In genomic region chr11:12050470-12050891, GRCh38 we compare ENCODE assay signal across 13 cellular contexts. TPM values are rescaled to one million over a fixed set of nuclear protein-coding genes. Genes with fewer than 3 reads are reported as not detected.
DNase-seq lines count a peak whose midpoint lies in the region; ATAC-seq and TF ChIP-seq lines count a peak whose summit lies in the region.
"Had no signal": no experiment of that assay in that cellular context is flagged by ENCODE, and none has a peak within 500 bp of the region (broad histone marks: within the 10 kb centered on the region; RNA-seq: fewer than 3 reads in every experiment).

No MANE protein-coding gene starts in this region.

- H3K36me3 ChIP-seq in BLaER1 treated with 17β-estradiol and CSF1 and Interleukin-3, amounts not matched to agents 10 nM and 100 nM: no peaks in the 10 kb centered on the region
- H3K36me3 ChIP-seq in psoas muscle (ENCODE audit: insufficient read depth in 1 of 2, low read depth in 1 of 2): no peaks in the 10 kb centered on the region
- H3K36me3 ChIP-seq in effector memory CD4-positive, alpha-beta T cell (ENCODE audit: control insufficient read depth, insufficient read depth, low read length): no peaks in the 10 kb centered on the region
- H3K36me3 ChIP-seq: WERI-Rb-1 had no signal

- no peaks in the 10 kb centered on the region for H3K9me3 ChIP-seq in BLaER1 treated with 17β-estradiol and CSF1 and Interleukin-3, amounts not matched to agents 10 nM and 100 nM (replicated peaks in 1 of 11)
- H3K9me3 ChIP-seq in psoas muscle: no peaks in the 10 kb centered on the region
- H3K9me3 ChIP-seq in effector memory CD4-positive, alpha-beta T cell (ENCODE audit: control insufficient read depth, low read length): no peaks in the 10 kb centered on the region

- no peak overlapping the region for H3K27ac ChIP-seq in BLaER1 treated with 17β-estradiol and CSF1 and Interleukin-3, amounts not matched to agents 10 nM and 100 nM
- peak overlapping the region; percentile 33 to 78 for H3K27ac ChIP-seq in coronary artery
- no peak overlapping the region for H3K27ac ChIP-seq in psoas muscle
- H3K27ac ChIP-seq in effector memory CD4-positive, alpha-beta T cell (ENCODE audit: insufficient read depth, low read length, poor library complexity, severe bottlenecking): no peak overlapping the region
- H3K27ac ChIP-seq: WERI-Rb-1 had no signal

- ATAC-seq in psoas muscle (peak in 3 of 4 donors; percentile 18 to 59 (median 25)), HG02852 (IDR thresholded peaks at IDR 0.05; ENCODE audit: unreplicated experiment) (no peak)

- no peak overlapping the region for H3K9ac ChIP-seq in BLaER1 treated with 17β-estradiol and CSF1 and Interleukin-3, amounts not matched to agents 10 nM and 100 nM

- intact Hi-C loops in psoas muscle (cut with DNase I): loop anchor here in 1 of 2 donors (5.0 kb wide), 1 partner anchor 47 kb away; no protein-coding TSS in a partner anchor

- DNase-seq in LNCaP clone FGC (ENCODE audit: low read depth): peak; percentile 89
- DNase-seq in coronary artery (ENCODE audit: low spot score): no peak
- no peak for DNase-seq in psoas muscle
- no peak for DNase-seq in inferior parietal cortex (ENCODE audit: extremely low spot score)
- no peak for DNase-seq in T1000 (lab: John Stamatoyannopoulos, UW)
- DNase-seq in effector memory CD4-positive, alpha-beta T cell: no peak
- DNase-seq: amniotic stem cell; CD4-positive, alpha-beta T cell; NCI-H1417 treated with DMSO at 0.1 percent for 48 hours; stimulated activated naive CD4-positive, alpha-beta T cell; WERI-Rb-1 had no signal

- H3K27me3 ChIP-seq in BLaER1 treated with 17β-estradiol and CSF1 and Interleukin-3, amounts not matched to agents 10 nM and 100 nM: no peaks in the 10 kb centered on the region; a peak in 1 of 22 replicates
- H3K27me3 ChIP-seq in psoas muscle (ENCODE audit: insufficient read depth in 3 of 3, low read length in 2 of 3): no peaks in the 10 kb centered on the region
- no peaks in the 10 kb centered on the region for H3K27me3 ChIP-seq in effector memory CD4-positive, alpha-beta T cell (replicated peaks; ENCODE audit: control insufficient read depth, insufficient read depth, low read length, poor library complexity, severe bottlenecking)

- H4K20me1 ChIP-seq in BLaER1 treated with 17β-estradiol and CSF1 and Interleukin-3, amounts not matched to agents 10 nM and 100 nM: no peaks in the 10 kb centered on the region

- H3K4me3 ChIP-seq in BLaER1 treated with 17β-estradiol and CSF1 and Interleukin-3, amounts not matched to agents 10 nM and 100 nM: no peak overlapping the region
- H3K4me3 ChIP-seq in LNCaP clone FGC (ENCODE audit: low read depth, low read length) (no peak overlapping the region), coronary artery (no peak overlapping the region), psoas muscle (no peak overlapping the region)
- no peak overlapping the region for H3K4me3 ChIP-seq in effector memory CD4-positive, alpha-beta T cell (ENCODE audit: insufficient read depth, low read depth, low read length, poor library complexity, severe bottlenecking)

- no peak for TF ChIP-seq CTCF in LNCaP clone FGC (IDR thresholded peaks at IDR 0.05; ENCODE audit: control insufficient read depth, extremely low read depth, insufficient read depth)
- TF ChIP-seq CTCF in coronary artery (IDR thresholded peaks at IDR 0.05): no peak
- TF ChIP-seq CTCF in psoas muscle (IDR thresholded peaks at IDR 0.05): no peak

- peaks cover 16 to 51% (median 32%) of the 10 kb centered on the region in 10 experiments for H3K4me1 ChIP-seq in BLaER1 treated with 17β-estradiol and CSF1 and Interleukin-3, amounts not matched to agents 10 nM and 100 nM
- peaks cover 14% of the 10 kb centered on the region for H3K4me1 ChIP-seq in psoas muscle
- H3K4me1 ChIP-seq in effector memory CD4-positive, alpha-beta T cell (ENCODE audit: control insufficient read depth, insufficient read depth, low read length, poor library complexity, severe bottlenecking): no peaks in the 10 kb centered on the region

- H3K4me2 ChIP-seq in BLaER1 treated with 17β-estradiol and CSF1 and Interleukin-3, amounts not matched to agents 10 nM and 100 nM: peak overlapping the region in 8 of 11 experiments; percentile 24 to 68 (median 51); a peak in 15 of 22 replicates

- 27 to 47% (median 36%) methylated on average over 5 of the region's 5 CpGs for WGBS in psoas muscle, 3 donors

RNA-seq across cellular contexts. Expression of gene DKK3, which starts 42.1 kb away (rescaled TPM):
- 10 to 100 TPM in 1 of 4 donors, 1 to 10 TPM in 3; 3.6 to 10.5 (median 5.0) TPM for total RNA-seq in psoas muscle
- 1 to 10 TPM; 2.8 to 4.1 (median 3.0) TPM for polyA plus RNA-seq in psoas muscle

RNA-seq across cellular contexts. Expression of gene MICAL2, which starts 59.9 kb away (rescaled TPM):
- 10 to 100 TPM; 14.0 to 45.7 (median 29.0) TPM for total RNA-seq in psoas muscle
- polyA plus RNA-seq in psoas muscle: 10 to 100 TPM in 2 of 3 donors, 1 to 10 TPM in 1; 6.8 to 15.0 (median 11.7) TPM

Comparison
In these comparisons a context has a peak if more than half of its experiments do, and no peak if none do; other contexts are left out.
1. H3K27ac ChIP-seq: peak in coronary artery (2 of 2); none in BLaER1 treated with 17β-estradiol and CSF1 and Interleukin-3, amounts not matched to agents 10 nM and 100 nM (0 of 11), psoas muscle (single experiment) and effector memory CD4-positive, alpha-beta T cell (single experiment).